In the genomic region with DNA sequence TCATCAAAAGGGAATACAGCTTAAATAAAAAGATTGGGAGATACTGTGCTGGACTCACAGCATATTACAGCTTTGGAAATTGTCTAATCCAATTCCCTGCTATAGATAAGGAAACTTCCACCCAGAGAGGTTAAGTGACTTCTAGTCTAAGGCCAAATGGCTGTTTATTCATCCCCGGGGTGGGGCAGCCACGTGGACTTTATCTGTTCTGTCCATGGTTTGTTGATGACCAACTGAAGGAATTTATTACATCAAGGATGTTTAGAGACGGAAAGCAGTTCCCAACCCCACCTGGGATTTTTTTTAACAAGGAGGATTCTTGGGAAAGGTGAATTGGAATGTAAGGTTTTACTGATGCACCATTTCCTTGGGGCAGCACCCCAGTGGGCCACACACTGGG, we compare ENCODE assay signal across 15 cellular contexts.
DNase-seq lines count a peak whose midpoint lies in the region; ATAC-seq and TF ChIP-seq lines count a peak whose summit lies in the region.
"Had no signal": no experiment of that assay in that cellular context is flagged by ENCODE, and none has a peak within 500 bp of the region (broad histone marks: within the 10 kb centered on the region; RNA-seq: fewer than 3 reads in every experiment).

No MANE protein-coding gene starts in this region.

- H3K4me3 ChIP-seq in GM23338 (no peak overlapping the region), trophoblast cell (ENCODE audit: low read depth, low read length) (no peak overlapping the region)

- no peaks in the 10 kb centered on the region for H3F3A ChIP-seq in GM23338 (replicated peaks; ENCODE audit: low read depth)

- H4K20me1 ChIP-seq in GM23338 (replicated peaks; ENCODE audit: insufficient read depth) = peaks cover 4% of the 10 kb centered on the region; the same call in 1 of the 2 replicates

- H3K36me3 Mint-ChIP-seq in GM23338 (ENCODE audit: low read depth) = peaks cover 18% of the 10 kb centered on the region
- H3K36me3 Mint-ChIP-seq in activated naive CD4-positive, alpha-beta T cell treated with anti-CD3 and anti-CD28 coated beads, Interleukin-2, amount 10 ng/mL, durations not matched to agents 7 days and 5 days = no peaks in the 10 kb centered on the region
- no peaks in the 10 kb centered on the region for H3K36me3 Mint-ChIP-seq in endothelial cell (ENCODE audit: low read depth, unreplicated experiment)

- no peak overlapping the region for H2BK120ac ChIP-seq in trophoblast cell (ENCODE audit: insufficient read depth, low read length, poor library complexity)

- no peaks in the 10 kb centered on the region for H3K27me3 ChIP-seq in GM23338 (ENCODE audit: insufficient read depth)
- no peaks in the 10 kb centered on the region for H3K27me3 ChIP-seq in trophoblast cell (ENCODE audit: insufficient read depth, low read length)

- H3K4ac ChIP-seq in trophoblast cell (ENCODE audit: low read depth, low read length) = no peak overlapping the region

- H3K23ac ChIP-seq in trophoblast cell (ENCODE audit: low read length) = no peak overlapping the region

- H3K9me3 Mint-ChIP-seq in GM23338 = no peaks in the 10 kb centered on the region
- no peaks in the 10 kb centered on the region for H3K9me3 Mint-ChIP-seq in activated naive CD4-positive, alpha-beta T cell treated with anti-CD3 and anti-CD28 coated beads, Interleukin-2, amount 10 ng/mL, durations not matched to agents 7 days and 5 days
- no peaks in the 10 kb centered on the region for H3K9me3 Mint-ChIP-seq in endothelial cell (ENCODE audit: unreplicated experiment)
- H3K9me3 Mint-ChIP-seq: CD14-positive monocyte; CD8-positive, alpha-beta T cell; H9 had no signal

- CTCF ChIA-PET in activated naive CD4-positive, alpha-beta T cell treated with anti-CD3 and anti-CD28 coated beads, Interleukin-2, amount 10 ng/mL, durations not matched to agents 7 days and 5 days (lab: Charles Lee) = interaction anchor here (0.6 kb wide), 1 partner anchor 470 kb away, joined by 3 read pairs; no protein-coding TSS in a partner anchor

- no peaks in the 10 kb centered on the region for H3K9me3 ChIP-seq in trophoblast cell (ENCODE audit: insufficient read depth, low read depth, low read length)

- peaks cover 4% of the 10 kb centered on the region for H3K79me1 ChIP-seq in trophoblast cell (ENCODE audit: low read length)

- H3K27me3 Mint-ChIP-seq in GM23338 (ENCODE audit: insufficient read depth, low read depth, poor library complexity) = no peaks in the 10 kb centered on the region
- H3K27me3 Mint-ChIP-seq in activated naive CD4-positive, alpha-beta T cell treated with anti-CD3 and anti-CD28 coated beads, Interleukin-2, amount 10 ng/mL, durations not matched to agents 7 days and 5 days = peaks cover 4% of the 10 kb centered on the region
- H3K27me3 Mint-ChIP-seq in endothelial cell (ENCODE audit: unreplicated experiment) = no peaks in the 10 kb centered on the region

- H3K4me1 ChIP-seq in GM23338 (ENCODE audit: insufficient read depth) (peaks cover 28% of the 10 kb centered on the region), trophoblast cell (ENCODE audit: control insufficient read depth in 1 of 2, insufficient read depth in 2 of 2, low read length in 2 of 2) (peaks cover 20% of the 10 kb centered on the region in 2 experiments)

- no peak overlapping the region for H3K4me3 Mint-ChIP-seq in GM23338
- no peak overlapping the region for H3K4me3 Mint-ChIP-seq in activated naive CD4-positive, alpha-beta T cell treated with anti-CD3 and anti-CD28 coated beads, Interleukin-2, amount 10 ng/mL, durations not matched to agents 7 days and 5 days
- no peak overlapping the region for H3K4me3 Mint-ChIP-seq in endothelial cell (ENCODE audit: unreplicated experiment)
- H3K4me3 Mint-ChIP-seq: CD14-positive monocyte; CD8-positive, alpha-beta T cell; H9 had no signal

- no peak overlapping the region for H2BK12ac ChIP-seq in trophoblast cell (ENCODE audit: low read length)

- H3K4me1 Mint-ChIP-seq in GM23338 (peaks cover 36% of the 10 kb centered on the region), endothelial cell (ENCODE audit: unreplicated experiment) (no peaks in the 10 kb centered on the region)
- H3K4me1 Mint-ChIP-seq in activated naive CD4-positive, alpha-beta T cell treated with anti-CD3 and anti-CD28 coated beads, Interleukin-2, amount 10 ng/mL, durations not matched to agents 7 days and 5 days = peaks cover 3% of the 10 kb centered on the region
- H3K4me1 Mint-ChIP-seq: CD14-positive monocyte had no signal

- DNase-seq in GM23338 (ENCODE audit: low spot score) (no peak), NCI-H226 (peak; percentile 7), erythroblast (lab: John Stamatoyannopoulos, UW) (peak; percentile 12 to 23), trophoblast cell (peak; percentile 20 to 37), endothelial cell (ENCODE audit: low spot score) (no peak)
- DNase-seq in activated naive CD4-positive, alpha-beta T cell treated with anti-CD3 and anti-CD28 coated beads, Interleukin-2, amount 10 ng/mL, durations not matched to agents 7 days and 5 days = no peak
- DNase-seq: CD8-positive, alpha-beta T cell; COR-L47; DND-41; GDM1; H9 had no signal

- H3K27ac Mint-ChIP-seq in GM23338 = no peak overlapping the region
- no peak overlapping the region for H3K27ac Mint-ChIP-seq in activated naive CD4-positive, alpha-beta T cell treated with anti-CD3 and anti-CD28 coated beads, Interleukin-2, amount 10 ng/mL, durations not matched to agents 7 days and 5 days
- H3K27ac Mint-ChIP-seq in endothelial cell (ENCODE audit: unreplicated experiment) = no peak overlapping the region
- H3K27ac Mint-ChIP-seq: CD8-positive, alpha-beta T cell had no signal

- ATAC-seq in GM23338 = no peak
- no peak for ATAC-seq in HG02678 (IDR thresholded peaks at IDR 0.05; ENCODE audit: unreplicated experiment)
- no peak for ATAC-seq in HG03108 (IDR thresholded peaks at IDR 0.05; ENCODE audit: unreplicated experiment)
- ATAC-seq: CD8-positive, alpha-beta T cell had no signal

- H2AFZ ChIP-seq in GM23338 (no peak overlapping the region), trophoblast cell (ENCODE audit: insufficient read depth, low read length, poor library complexity) (no peak overlapping the region)

- H4K91ac ChIP-seq in trophoblast cell (ENCODE audit: low read depth, low read length) = no peak overlapping the region

- no peak for TF ChIP-seq CTCF in GM23338 (conservative IDR thresholded peaks at IDR 0.05; ENCODE audit: low read depth in 2 of 2)
- TF ChIP-seq CTCF in endothelial cell (IDR thresholded peaks at IDR 0.05; ENCODE audit: unreplicated experiment) = no peak

- H3K14ac ChIP-seq in trophoblast cell (ENCODE audit: low read length) = no peak overlapping the region

- no peaks in the 10 kb centered on the region for H3K36me3 ChIP-seq in GM23338 (ENCODE audit: insufficient read depth)
- H3K36me3 ChIP-seq in trophoblast cell (ENCODE audit: control insufficient read depth in 1 of 2, insufficient read depth in 2 of 2, low read length in 2 of 2) = no peaks in the 10 kb centered on the region

- H4K8ac ChIP-seq in trophoblast cell (ENCODE audit: low read depth, low read length) = no peak overlapping the region

- no peaks in the 10 kb centered on the region for H3K79me2 ChIP-seq in GM23338 (replicated peaks; ENCODE audit: insufficient read depth)
- H3K79me2 ChIP-seq in trophoblast cell (ENCODE audit: control insufficient read depth, insufficient read depth, low read length, poor library complexity) = no peaks in the 10 kb centered on the region

- no peaks in the 10 kb centered on the region for H3K9me2 ChIP-seq in GM23338 (ENCODE audit: insufficient read depth)

- no peak overlapping the region for H3K9ac ChIP-seq in trophoblast cell (ENCODE audit: low read length)

- WGBS in trophoblast cell (ENCODE audit: extremely low coverage, insufficient coverage, insufficient read length) = no CpG with 5 or more reads among the region's 3 CpGs

- no peak overlapping the region for H4K12ac ChIP-seq in trophoblast cell (ENCODE audit: low read depth, low read length)

- no peak overlapping the region for H3K4me2 ChIP-seq in GM23338
- H3K4me2 ChIP-seq in trophoblast cell (ENCODE audit: low read length) = no peak overlapping the region

- H3K27ac ChIP-seq in GM23338 (ENCODE audit: low read depth) (peak overlapping the region; percentile 74; the same call in 1 of the 2 replicates), trophoblast cell (ENCODE audit: low read depth, low read length) (no peak overlapping the region)
- H3K27ac ChIP-seq: HL-60 had no signal

- H2BK5ac ChIP-seq in trophoblast cell (ENCODE audit: low read depth, low read length, poor library complexity) = no peak overlapping the region

- H3K18ac ChIP-seq in trophoblast cell (ENCODE audit: low read length) = no peak overlapping the region

- no peak overlapping the region for H2AK5ac ChIP-seq in trophoblast cell (ENCODE audit: low read length)

- TF ChIP-seq POLR2A in erythroblast (IDR thresholded peaks at IDR 0.05; ENCODE audit: low read length) = no peak

TF ChIP-seq in GM23338, 12 proteins besides CTCF, POLR2A, EP300 and RAD21 (continues in another document):
- no peak for TF ChIP-seq NANOG (IDR thresholded peaks at IDR 0.05; ENCODE audit: borderline replicate concordance)
- TF ChIP-seq STAT1 (IDR thresholded peaks at IDR 0.05; ENCODE audit: unreplicated experiment) = no peak
- no peak for TF ChIP-seq POLR2AphosphoS5 (IDR thresholded peaks at IDR 0.05; ENCODE audit: low read depth)
- TF ChIP-seq, protein P1, sequence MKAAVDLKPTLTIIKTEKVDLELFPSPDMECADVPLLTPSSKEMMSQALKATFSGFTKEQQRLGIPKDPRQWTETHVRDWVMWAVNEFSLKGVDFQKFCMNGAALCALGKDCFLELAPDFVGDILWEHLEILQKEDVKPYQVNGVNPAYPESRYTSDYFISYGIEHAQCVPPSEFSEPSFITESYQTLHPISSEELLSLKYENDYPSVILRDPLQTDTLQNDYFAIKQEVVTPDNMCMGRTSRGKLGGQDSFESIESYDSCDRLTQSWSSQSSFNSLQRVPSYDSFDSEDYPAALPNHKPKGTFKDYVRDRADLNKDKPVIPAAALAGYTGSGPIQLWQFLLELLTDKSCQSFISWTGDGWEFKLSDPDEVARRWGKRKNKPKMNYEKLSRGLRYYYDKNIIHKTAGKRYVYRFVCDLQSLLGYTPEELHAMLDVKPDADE (IDR thresholded peaks at IDR 0.05) = no peak
- TF ChIP-seq EZH2 (IDR thresholded peaks at IDR 0.05; ENCODE audit: low read depth, unreplicated experiment) = no peak

Comparison
In these comparisons a context has a peak if more than half of its experiments do, and no peak if none do; other contexts are left out.
1. DNase-seq: peak in NCI-H226 (single experiment), erythroblast (2 of 2) and trophoblast cell (2 of 2); none in GM23338 (single experiment), activated naive CD4-positive, alpha-beta T cell treated with anti-CD3 and anti-CD28 coated beads, Interleukin-2, amount 10 ng/mL, durations not matched to agents 7 days and 5 days (single experiment) and endothelial cell (single experiment).